In the genomic region with DNA sequence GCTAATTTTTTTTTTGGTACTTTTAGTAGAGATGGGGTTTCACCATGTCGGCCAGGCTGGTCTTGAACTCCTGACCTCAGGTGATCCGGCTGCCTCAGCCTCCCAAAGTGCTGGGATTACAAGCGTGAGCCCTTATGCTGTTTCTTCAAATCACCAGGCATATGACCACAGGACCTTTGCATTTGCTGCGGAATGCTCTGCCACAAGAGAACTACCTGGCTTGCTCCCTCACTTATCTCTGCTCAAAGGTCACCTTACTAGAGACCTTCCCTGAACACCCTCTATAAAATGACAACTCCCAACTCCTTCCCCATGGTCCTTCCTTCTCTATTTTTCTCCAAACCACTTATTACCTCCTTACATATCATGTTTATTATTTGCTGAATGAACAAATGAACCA, we compare ENCODE assay signal across 1 cellular context.
TF ChIP-seq lines count a peak whose summit lies in the region.

No MANE protein-coding gene starts in this region.

TF ChIP-seq in H1, 55 proteins besides CTCF, POLR2A, EP300 and RAD21:
- no peak for TF ChIP-seq POLR2AphosphoS5 (IDR thresholded peaks at IDR 0.05; ENCODE audit: low read depth, low read length)
- TF ChIP-seq EZH2 (IDR thresholded peaks at IDR 0.05; ENCODE audit: low read depth, low read length, severe bottlenecking): no peak
- no peak for TF ChIP-seq JUND (IDR thresholded peaks at IDR 0.05; ENCODE audit: low read length)
- no peak for TF ChIP-seq CBX8 (IDR thresholded peaks at IDR 0.05; ENCODE audit: borderline replicate concordance, low read depth, low read length)
- no peak for TF ChIP-seq CHD1 (IDR thresholded peaks at IDR 0.05; ENCODE audit: low read depth, low read length)
